Comparison of ENCODE assay signal across 1 cellular context in the genomic region with DNA sequence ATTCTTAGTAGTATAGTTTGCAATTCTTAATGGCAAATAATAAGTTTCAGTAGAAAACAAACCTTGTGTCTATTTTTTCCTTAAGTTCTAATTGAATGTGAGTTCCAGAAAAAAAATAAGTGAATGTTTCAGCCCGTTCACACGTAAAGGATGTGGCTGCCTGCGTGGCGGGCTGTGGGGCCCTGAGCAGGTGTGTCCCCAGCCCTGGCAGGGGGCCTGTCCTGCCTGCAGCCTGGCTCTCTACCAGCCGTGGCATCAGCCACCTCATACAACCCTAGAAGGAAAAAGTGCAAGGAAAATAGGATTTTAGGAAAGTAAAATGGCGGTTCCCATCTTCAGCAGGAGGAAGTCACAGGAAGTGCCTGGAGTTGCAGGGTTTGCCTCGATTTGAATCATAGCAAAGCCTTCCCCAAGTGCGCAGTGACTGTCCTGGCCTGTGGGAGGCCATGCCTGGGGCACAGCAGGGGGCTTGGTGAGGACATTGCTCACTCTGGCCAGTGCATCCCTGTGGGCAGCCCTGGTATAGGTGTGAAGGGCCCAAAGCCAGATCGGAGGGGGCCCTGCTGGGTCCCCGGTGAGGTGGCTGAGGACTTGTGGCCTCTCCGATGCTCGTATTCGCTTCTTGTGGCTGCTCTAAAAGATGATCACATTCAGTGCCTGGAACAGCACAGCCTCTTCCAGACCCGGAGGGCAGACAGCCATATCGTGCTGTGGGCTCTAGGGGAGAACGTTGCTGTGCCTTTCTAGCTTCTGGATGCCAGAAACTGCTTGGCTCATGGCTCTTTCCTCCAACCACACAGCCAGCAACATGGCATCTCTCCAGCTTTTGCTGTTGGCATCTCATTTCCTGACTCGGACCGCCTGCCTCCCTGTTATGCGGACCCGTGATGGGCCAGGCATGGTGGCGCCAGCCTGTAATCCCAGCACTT.
A peak's percentile ranks its signal among the peaks of the same experiment; 100 is the strongest.
TF ChIP-seq lines count a peak whose summit lies in the region.

No MANE protein-coding gene starts in this region.

TF ChIP-seq in HEK293, 187 proteins besides CTCF, POLR2A, EP300 and RAD21:
- peak; percentile 86 for TF ChIP-seq ZNF600 (tag by site-specific recombination; IDR thresholded peaks at IDR 0.05)
- TF ChIP-seq, protein P1, sequence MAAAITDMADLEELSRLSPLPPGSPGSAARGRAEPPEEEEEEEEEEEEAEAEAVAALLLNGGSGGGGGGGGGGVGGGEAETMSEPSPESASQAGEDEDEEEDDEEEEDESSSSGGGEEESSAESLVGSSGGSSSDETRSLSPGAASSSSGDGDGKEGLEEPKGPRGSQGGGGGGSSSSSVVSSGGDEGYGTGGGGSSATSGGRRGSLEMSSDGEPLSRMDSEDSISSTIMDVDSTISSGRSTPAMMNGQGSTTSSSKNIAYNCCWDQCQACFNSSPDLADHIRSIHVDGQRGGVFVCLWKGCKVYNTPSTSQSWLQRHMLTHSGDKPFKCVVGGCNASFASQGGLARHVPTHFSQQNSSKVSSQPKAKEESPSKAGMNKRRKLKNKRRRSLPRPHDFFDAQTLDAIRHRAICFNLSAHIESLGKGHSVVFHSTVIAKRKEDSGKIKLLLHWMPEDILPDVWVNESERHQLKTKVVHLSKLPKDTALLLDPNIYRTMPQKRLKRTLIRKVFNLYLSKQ (tag by site-specific recombination; IDR thresholded peaks at IDR 0.05; ENCODE audit: borderline replicate concordance): no peak
- 0 out of 2 replicates have a peak, but pooled peaks have one; percentile 24 for TF ChIP-seq ZIC2 (tag by site-specific recombination; IDR thresholded peaks at IDR 0.05)
- 0 out of 2 replicates have a peak, but pooled peaks have one; percentile 16 for TF ChIP-seq GLIS1 (tag by site-specific recombination; IDR thresholded peaks at IDR 0.05)
- TF ChIP-seq ZNF341 (tag by site-specific recombination; IDR thresholded peaks at IDR 0.05; ENCODE audit: low read depth): 0 out of 2 replicates have a peak, but pooled peaks have one; percentile 14
- 0 out of 2 replicates have a peak, but pooled peaks have one; percentile 14 for TF ChIP-seq ZBTB17 (tag by site-specific recombination; IDR thresholded peaks at IDR 0.05)
- no peak for TF ChIP-seq ZNF560 (tag by site-specific recombination; IDR thresholded peaks at IDR 0.05; ENCODE audit: borderline replicate concordance)
- no peak for TF ChIP-seq ZNF596 (tag by site-specific recombination; IDR thresholded peaks at IDR 0.05)
